In the genomic region with DNA sequence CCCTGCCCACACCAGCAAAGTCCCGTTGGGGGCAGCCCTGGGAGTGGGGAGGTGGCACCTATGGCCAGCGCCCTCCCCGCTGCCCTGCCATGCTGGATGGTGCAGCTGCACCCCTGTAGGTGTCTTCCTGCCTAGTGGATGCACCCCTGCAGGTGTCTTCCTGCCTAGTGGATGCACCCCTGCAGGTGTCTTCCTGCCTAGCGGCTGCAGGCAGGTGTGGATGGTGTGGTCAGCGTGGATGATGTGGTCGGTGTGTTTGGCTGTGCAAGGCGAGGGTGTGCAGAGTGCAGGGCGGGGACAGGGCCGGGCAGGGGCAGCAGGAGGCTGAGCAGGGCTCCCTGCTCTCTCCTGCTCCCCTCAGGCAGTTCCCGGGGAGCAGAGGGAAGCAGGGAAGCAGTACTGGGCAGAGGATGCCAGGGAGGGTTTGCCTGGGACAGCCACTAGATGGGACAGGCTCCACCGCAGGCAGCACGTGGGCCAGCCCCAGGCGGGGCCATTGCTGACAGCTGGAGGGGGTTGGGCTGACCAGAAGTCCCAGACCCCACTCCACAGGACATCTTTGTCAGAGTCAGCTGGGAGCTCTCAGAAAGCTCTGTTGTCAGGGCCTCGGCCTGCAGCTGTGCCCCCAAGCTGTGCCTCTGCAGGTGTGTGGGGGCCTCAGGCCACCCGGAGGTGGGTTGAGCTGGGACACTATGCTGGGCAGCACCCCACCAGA, we compare ENCODE assay signal across 16 cellular contexts. TPM values are rescaled to one million over a fixed set of nuclear protein-coding genes. Genes with fewer than 3 reads are reported as not detected.
DNase-seq lines count a peak whose midpoint lies in the region; ATAC-seq lines count a peak whose summit lies in the region.
"Had no signal": no experiment of that assay in that cellular context is flagged by ENCODE, and none has a peak within 500 bp of the region (broad histone marks: within the 10 kb centered on the region; RNA-seq: fewer than 3 reads in every experiment).

No MANE protein-coding gene starts in this region.

- H3K9me3 Mint-ChIP-seq in immature natural killer cell: no peaks in the 10 kb centered on the region
- no peaks in the 10 kb centered on the region for H3K9me3 Mint-ChIP-seq in activated T-helper 17 cell treated with anti-CD3 and anti-CD28 coated beads, Interleukin-2, amount 50 U/mL, for 72 hours
- H3K9me3 Mint-ChIP-seq: H9 had no signal

- DNase-seq in A172 (ENCODE audit: low spot score): peak; percentile 44
- DNase-seq in NCI-H146 treated with DMSO at 0.1 percent for 48 hours (lab: John Stamatoyannopoulos, UW; ENCODE audit: unreplicated experiment): peak; percentile 63
- no peak for DNase-seq in immature natural killer cell
- no peak for DNase-seq in activated CD4-positive, alpha-beta T cell treated with anti-CD3 and anti-CD28 coated beads for 4 hours
- DNase-seq in HuH-7.5 (ENCODE audit: low spot score): no peak
- DNase-seq: adrenal gland; CD4-positive, CD25-positive, alpha-beta regulatory T cell; H9; PC-3; stimulated activated naive CD4-positive, alpha-beta T cell; T-helper 17 cell had no signal

- H3K9me3 ChIP-seq in BLaER1 treated with 17β-estradiol and CSF1 and Interleukin-3, amounts not matched to agents 10 nM and 100 nM (replicated peaks in 1 of 11): no peaks in the 10 kb centered on the region
- H3K9me3 ChIP-seq: adrenal gland had no signal

- H3K27ac Mint-ChIP-seq in immature natural killer cell: peak overlapping the region in 2 of 6 donors; percentile 11 to 95
- H3K27ac Mint-ChIP-seq in activated T-helper 17 cell treated with anti-CD3 and anti-CD28 coated beads, Interleukin-2, amount 50 U/mL, for 72 hours: no peak overlapping the region
- H3K27ac Mint-ChIP-seq: H9, T-helper 17 cell had no signal

- H3K4me3 ChIP-seq in BLaER1 treated with 17β-estradiol and CSF1 and Interleukin-3, amounts not matched to agents 10 nM and 100 nM: no peak overlapping the region
- H3K4me3 ChIP-seq: adrenal gland had no signal

- H3K4me1 ChIP-seq in BLaER1 treated with 17β-estradiol and CSF1 and Interleukin-3, amounts not matched to agents 10 nM and 100 nM: peaks cover 32 to 73% (median 62%) of the 10 kb centered on the region in 10 experiments
- H3K4me1 ChIP-seq: adrenal gland had no signal

- peaks cover 16 to 39% of the 10 kb centered on the region in 2 donors for H3K4me1 Mint-ChIP-seq in immature natural killer cell
- H3K4me1 Mint-ChIP-seq in activated T-helper 17 cell treated with anti-CD3 and anti-CD28 coated beads, Interleukin-2, amount 50 U/mL, for 72 hours: no peaks in the 10 kb centered on the region

- H3K27ac ChIP-seq in BLaER1 treated with 17β-estradiol and CSF1 and Interleukin-3, amounts not matched to agents 10 nM and 100 nM: no peak overlapping the region
- H3K27ac ChIP-seq: adrenal gland had no signal

- no peaks in the 10 kb centered on the region for H3K36me3 ChIP-seq in BLaER1 treated with 17β-estradiol and CSF1 and Interleukin-3, amounts not matched to agents 10 nM and 100 nM
- H3K36me3 ChIP-seq: adrenal gland had no signal

- no peak for ATAC-seq in activated T-helper 17 cell treated with anti-CD3 and anti-CD28 coated beads, Interleukin-2, amount 50 U/mL, for 72 hours (replicated peaks)
- no peak for ATAC-seq in GM21717 (IDR thresholded peaks at IDR 0.05; ENCODE audit: unreplicated experiment)
- ATAC-seq: left lobe of liver, PC-3, sciatic nerve had no signal

- H3K4me3 Mint-ChIP-seq in immature natural killer cell: peak overlapping the region in 4 of 5 donors; percentile 44 to 72 (median 55)
- H3K4me3 Mint-ChIP-seq in activated T-helper 17 cell treated with anti-CD3 and anti-CD28 coated beads, Interleukin-2, amount 50 U/mL, for 72 hours: no peak overlapping the region
- H3K4me3 Mint-ChIP-seq: H9, T-helper 17 cell had no signal

- peak overlapping the region in 9 of 11 experiments; percentile 94 to 99 (median 98); a peak in 18 of 22 replicates for H3K4me2 ChIP-seq in BLaER1 treated with 17β-estradiol and CSF1 and Interleukin-3, amounts not matched to agents 10 nM and 100 nM

- peaks cover 35 to 77% (median 57%) of the 10 kb centered on the region in 11 experiments for H3K27me3 ChIP-seq in BLaER1 treated with 17β-estradiol and CSF1 and Interleukin-3, amounts not matched to agents 10 nM and 100 nM

- no peak overlapping the region for H3K9ac ChIP-seq in BLaER1 treated with 17β-estradiol and CSF1 and Interleukin-3, amounts not matched to agents 10 nM and 100 nM

- peaks cover 0 to 5% (median 5%) of the 10 kb centered on the region in 3 donors for H3K36me3 Mint-ChIP-seq in immature natural killer cell
- no peaks in the 10 kb centered on the region for H3K36me3 Mint-ChIP-seq in activated T-helper 17 cell treated with anti-CD3 and anti-CD28 coated beads, Interleukin-2, amount 50 U/mL, for 72 hours (ENCODE audit: low read depth)
- H3K36me3 Mint-ChIP-seq: CD4-positive, CD25-positive, alpha-beta regulatory T cell had no signal

- peaks cover 0 to 3% (median 2%) of the 10 kb centered on the region in 3 donors for H3K27me3 Mint-ChIP-seq in immature natural killer cell (ENCODE audit: low read depth in 3 of 3)
- peaks cover 5% of the 10 kb centered on the region for H3K27me3 Mint-ChIP-seq in activated T-helper 17 cell treated with anti-CD3 and anti-CD28 coated beads, Interleukin-2, amount 50 U/mL, for 72 hours

- H4K20me1 ChIP-seq in BLaER1 treated with 17β-estradiol and CSF1 and Interleukin-3, amounts not matched to agents 10 nM and 100 nM: peaks cover 0 to 79% (median 48%) of the 10 kb centered on the region in 11 experiments; a peak in 16 of 22 replicates

RNA-seq across cellular contexts. Expression of gene DOK7, which starts 23.6 kb away (rescaled TPM):
- 17.9 and 21.4 TPM in 2 replicates for total RNA-seq in A172 (2014; rRNA removed; shearing (Covaris generic))
- polyA plus RNA-seq in immature natural killer cell: 1 to 10 TPM in 2 of 3 donors, not detected in 1; 4.2 to 4.8 TPM
- total RNA-seq in activated T-helper 17 cell treated with anti-CD3 and anti-CD28 coated beads, Interleukin-2, amount 50 U/mL, for 72 hours: not detected
- total RNA-seq: CD4-positive, CD25-positive, alpha-beta regulatory T cell; sciatic nerve; T-helper 17 cell had no signal

RNA-seq across cellular contexts. Expression of gene HGFAC, which starts 44.9 kb away (rescaled TPM):
- total RNA-seq in A172 (2014; rRNA removed; shearing (Covaris generic)): 0.36 TPM in 1 of 2 replicates, not detected in the other
- not detected for polyA plus RNA-seq in immature natural killer cell
- not detected for total RNA-seq in activated T-helper 17 cell treated with anti-CD3 and anti-CD28 coated beads, Interleukin-2, amount 50 U/mL, for 72 hours
- total RNA-seq: CD4-positive, CD25-positive, alpha-beta regulatory T cell; sciatic nerve; T-helper 17 cell had no signal

RNA-seq across cellular contexts. Expression of gene LRPAP1, which starts 45.5 kb away (rescaled TPM):
- total RNA-seq in A172 (2014; rRNA removed; shearing (Covaris generic)): 116 and 171 TPM in 2 replicates
- polyA plus RNA-seq in immature natural killer cell: 100 to 1,000 TPM in 2 of 3 donors, 10 to 100 TPM in 1; 98.7 to 185 (median 148) TPM
- 10 to 100 TPM; 46.9 to 67.5 TPM for total RNA-seq in activated T-helper 17 cell treated with anti-CD3 and anti-CD28 coated beads, Interleukin-2, amount 50 U/mL, for 72 hours

Comparison
In these comparisons a context has a peak if more than half of its experiments do, and no peak if none do; other contexts are left out.
1. DNase-seq: peak in A172 (single experiment) and NCI-H146 treated with DMSO at 0.1 percent for 48 hours (single experiment); none in immature natural killer cell (0 of 3), activated CD4-positive, alpha-beta T cell treated with anti-CD3 and anti-CD28 coated beads for 4 hours (0 of 2) and HuH-7.5 (single experiment).
2. RNA of gene DOK7, which starts 23.6 kb away (total RNA-seq): 17.9 to 21.4 TPM in A172; not detected in activated T-helper 17 cell treated with anti-CD3 and anti-CD28 coated beads, Interleukin-2, amount 50 U/mL, for 72 hours; every median in the first group is over 10 times any median in the second.